ENCODE assay signal across 26 cellular contexts in genomic region chr1:169929210-169929526, GRCh38.
"Had no signal": no experiment of that assay in that cellular context is flagged by ENCODE, and none has a peak within 500 bp of the region (broad histone marks: within the 10 kb centered on the region; RNA-seq: fewer than 3 reads in every experiment).

No MANE protein-coding gene starts in this region.

- H3K9me3 ChIP-seq: breast epithelium, esophagus muscularis mucosa, left ventricle myocardium inferior, right atrium auricular region had no signal

- H3K4me1 ChIP-seq: breast epithelium, parathyroid adenoma, right atrium auricular region had no signal

- H3K9me3 Mint-ChIP-seq: activated naive CD4-positive, alpha-beta T cell treated with anti-CD3 and anti-CD28 coated beads, Interleukin-2, amount 50 U/mL, for 24 hours; activated naive CD8-positive, alpha-beta T cell treated with anti-CD3 and anti-CD28 coated beads, Interleukin-2, amount 50 U/mL, for 24 hours; activated T-helper 2 cell treated with anti-CD3 and anti-CD28 coated beads, Interferon-gamma antibody, Interleukin-2, Interleukin-4, amounts not matched to agents 10 μg/mL and 5 μg/mL and 100 μg/mL, durations not matched to agents 14 hours and 24 hours and 36 hours; neural crest cell; stimulated activated memory B cell treated with anti-CD40 and anti-IgM and Interleukin-4, amounts not matched to agents 10 μg/mL and 1 μg/mL and 100 μg/mL, for 72 hours; stimulated activated naive CD8-positive, alpha-beta T cell treated with anti-CD3 and anti-CD28 coated beads, Interleukin-15, amount 100 ng/mL, for 72 hours; T-helper 2 cell treated with Interferon-gamma antibody and Interleukin-4, amounts not matched to agents 5 μg/mL and 100 μg/mL, for 36 hours had no signal

- H3K4me3 Mint-ChIP-seq: activated CD4-positive, alpha-beta T cell treated with anti-CD3 and anti-CD28 coated beads for 36 hours; activated CD8-positive, alpha-beta memory T cell treated with anti-CD3 and anti-CD28 coated beads, Interleukin-2, amount 10 ng/mL, durations not matched to agents 7 days and 5 days; activated CD8-positive, alpha-beta T cell treated with anti-CD3 and anti-CD28 coated beads, Interleukin-2, amount 10 ng/mL, durations not matched to agents 7 days and 5 days; activated naive CD4-positive, alpha-beta T cell treated with anti-CD3 and anti-CD28 coated beads, Interleukin-2, amount 50 U/mL, for 24 hours; activated naive CD8-positive, alpha-beta T cell treated with anti-CD3 and anti-CD28 coated beads, Interleukin-2, amount 50 U/mL, for 24 hours; neural crest cell; stimulated activated memory B cell treated with anti-CD40 and anti-IgM and Interleukin-4, amounts not matched to agents 10 μg/mL and 1 μg/mL and 100 μg/mL, for 72 hours; stimulated activated naive CD8-positive, alpha-beta T cell treated with anti-CD3 and anti-CD28 coated beads, Interleukin-15, amount 100 ng/mL, for 72 hours; T-helper 2 cell treated with Interferon-gamma antibody and Interleukin-4, amounts not matched to agents 5 μg/mL and 100 μg/mL, for 36 hours had no signal

- H3K27ac Mint-ChIP-seq: activated CD4-positive, alpha-beta T cell treated with anti-CD3 and anti-CD28 coated beads for 36 hours; activated CD8-positive, alpha-beta memory T cell treated with anti-CD3 and anti-CD28 coated beads, Interleukin-2, amount 10 ng/mL, durations not matched to agents 7 days and 5 days; activated CD8-positive, alpha-beta T cell treated with anti-CD3 and anti-CD28 coated beads, Interleukin-2, amount 10 ng/mL, durations not matched to agents 7 days and 5 days; activated naive CD4-positive, alpha-beta T cell treated with anti-CD3 and anti-CD28 coated beads, Interleukin-2, amount 50 U/mL, for 24 hours; activated naive CD8-positive, alpha-beta T cell treated with anti-CD3 and anti-CD28 coated beads, Interleukin-2, amount 50 U/mL, for 24 hours; activated T-helper 2 cell treated with anti-CD3 and anti-CD28 coated beads, Interferon-gamma antibody, Interleukin-2, Interleukin-4, amounts not matched to agents 10 μg/mL and 5 μg/mL and 100 μg/mL, durations not matched to agents 14 hours and 24 hours and 36 hours; stimulated activated memory B cell treated with anti-CD40 and anti-IgM and Interleukin-4, amounts not matched to agents 10 μg/mL and 1 μg/mL and 100 μg/mL, for 72 hours; stimulated activated naive CD8-positive, alpha-beta T cell treated with anti-CD3 and anti-CD28 coated beads, Interleukin-15, amount 100 ng/mL, for 72 hours; T-helper 2 cell treated with Interferon-gamma antibody and Interleukin-4, amounts not matched to agents 5 μg/mL and 100 μg/mL, for 36 hours had no signal

- H3K4me3 ChIP-seq: breast epithelium, esophagus muscularis mucosa, left ventricle myocardium inferior, lung, right atrium auricular region, smooth muscle cell had no signal

- H3K79me2 ChIP-seq: parathyroid adenoma had no signal

- H3K27me3 ChIP-seq: breast epithelium, esophagus muscularis mucosa, foreskin keratinocyte, right atrium auricular region had no signal

- H3K27me3 Mint-ChIP-seq: activated CD4-positive, alpha-beta T cell treated with anti-CD3 and anti-CD28 coated beads for 36 hours; activated CD8-positive, alpha-beta memory T cell treated with anti-CD3 and anti-CD28 coated beads, Interleukin-2, amount 10 ng/mL, durations not matched to agents 7 days and 5 days; activated naive CD4-positive, alpha-beta T cell treated with anti-CD3 and anti-CD28 coated beads, Interleukin-2, amount 50 U/mL, for 24 hours; activated naive CD8-positive, alpha-beta T cell treated with anti-CD3 and anti-CD28 coated beads, Interleukin-2, amount 50 U/mL, for 24 hours; stimulated activated memory B cell treated with anti-CD40 and anti-IgM and Interleukin-4, amounts not matched to agents 10 μg/mL and 1 μg/mL and 100 μg/mL, for 72 hours; stimulated activated naive CD8-positive, alpha-beta T cell treated with anti-CD3 and anti-CD28 coated beads, Interleukin-15, amount 100 ng/mL, for 72 hours had no signal

- H3K4me1 Mint-ChIP-seq: stimulated activated memory B cell treated with anti-CD40 and anti-IgM and Interleukin-4, amounts not matched to agents 10 μg/mL and 1 μg/mL and 100 μg/mL, for 72 hours; stimulated activated naive CD8-positive, alpha-beta T cell treated with anti-CD3 and anti-CD28 coated beads, Interleukin-15, amount 100 ng/mL, for 72 hours had no signal

- H3K4me2 ChIP-seq: smooth muscle cell had no signal

- H3K27ac ChIP-seq: breast epithelium, esophagus muscularis mucosa, foreskin keratinocyte, left ventricle myocardium inferior, parathyroid adenoma, right atrium auricular region had no signal

- H2AFZ ChIP-seq: parathyroid adenoma had no signal

- H3K9ac ChIP-seq: parathyroid adenoma had no signal

- H3K36me3 ChIP-seq: breast epithelium, esophagus muscularis mucosa, left ventricle myocardium inferior, right atrium auricular region had no signal

- H3K36me3 Mint-ChIP-seq: activated naive CD4-positive, alpha-beta T cell treated with anti-CD3 and anti-CD28 coated beads, Interleukin-2, amount 50 U/mL, for 24 hours; stimulated activated memory B cell treated with anti-CD40 and anti-IgM and Interleukin-4, amounts not matched to agents 10 μg/mL and 1 μg/mL and 100 μg/mL, for 72 hours had no signal

- DNase-seq: activated CD4-positive, alpha-beta T cell treated with anti-CD3 and anti-CD28 coated beads for 36 hours; activated CD4-positive, CD25-positive, alpha-beta regulatory T cell; activated CD8-positive, alpha-beta memory T cell treated with anti-CD3 and anti-CD28 coated beads, Interleukin-2, amount 10 ng/mL, durations not matched to agents 7 days and 5 days; activated CD8-positive, alpha-beta T cell treated with anti-CD3 and anti-CD28 coated beads, Interleukin-2, amount 10 ng/mL, durations not matched to agents 7 days and 5 days; activated naive CD8-positive, alpha-beta T cell treated with anti-CD3 and anti-CD28 coated beads, Interleukin-2, amount 50 U/mL, for 24 hours; activated T-cell treated with anti-CD3 and anti-CD28 coated beads, Interleukin-2, amount 50 U/mL, for 48 hours; effector CD4-positive, alpha-beta T cell; left ventricle myocardium inferior; occipital lobe; stimulated activated CD4-positive, alpha-beta T cell treated with anti-CD3 and anti-CD28 coated beads, Interleukin-1b, Interleukin-23, amount 100 ng/mL, for 48 hours; stimulated activated CD4-positive, alpha-beta T cell treated with anti-CD3 and anti-CD28 coated beads, Interleukin-4, amount 100 ng/mL, for 4 hours; stimulated activated CD8-positive, alpha-beta memory T cell treated with anti-CD3 and anti-CD28 coated beads, Interleukin-4, amount 100 ng/mL, for 48 hours; stimulated activated naive CD8-positive, alpha-beta T cell treated with anti-CD3 and anti-CD28 coated beads, Interleukin-15, amount 100 ng/mL, for 72 hours; substantia nigra had no signal
